ENCODE assay signal across 23 cellular contexts in the genomic region with DNA sequence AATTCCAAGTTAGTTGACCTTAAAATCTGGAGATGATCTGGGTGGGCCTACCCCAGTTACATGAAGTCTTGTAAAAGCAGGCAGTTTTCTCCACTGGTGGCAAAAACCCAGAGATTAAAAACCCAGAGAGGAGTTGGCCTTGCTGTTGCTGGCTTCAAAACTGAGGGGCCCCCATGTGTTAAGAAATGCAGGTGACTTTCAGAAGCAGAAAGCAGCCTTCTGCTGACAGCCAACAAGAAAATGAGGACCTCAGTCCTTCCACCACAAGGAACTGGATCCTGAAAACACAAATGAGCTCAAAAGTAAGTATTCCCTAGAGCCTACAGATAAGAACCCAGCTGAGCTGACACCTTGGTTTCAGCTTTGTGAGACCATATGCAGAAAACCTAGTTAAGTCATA.
"Had no signal": no experiment of that assay in that cellular context is flagged by ENCODE, and none has a peak within 500 bp of the region (broad histone marks: within the 10 kb centered on the region; RNA-seq: fewer than 3 reads in every experiment).

No MANE protein-coding gene starts in this region.

- H3K4me3 ChIP-seq: colonic mucosa, esophagus squamous epithelium, gastrocnemius medialis, heart right ventricle, left lung, lower lobe of right lung had no signal

- H3K27me3 ChIP-seq: colonic mucosa, esophagus squamous epithelium, gastrocnemius medialis, heart right ventricle, left lung had no signal

- DNase-seq: colonic mucosa; cortex of kidney; effector CD8-positive, alpha-beta T cell; effector memory CD8-positive, alpha-beta T cell; endodermal cell; erythroblast; esophagus squamous epithelium; foreskin fibroblast; foreskin melanocyte; gastrocnemius medialis; glutamatergic neuron; head of caudate nucleus; heart right ventricle; hippocampal formation; left cardiac atrium; left lung; left ventricle myocardium superior; lower lobe of right lung; mesenchymal stem cell; midbrain; naive thymus-derived CD4-positive, alpha-beta T cell had no signal

- H3K27ac ChIP-seq: colonic mucosa, epithelial cell of prostate, esophagus squamous epithelium, gastrocnemius medialis, heart right ventricle, left lung, lower lobe of right lung had no signal

- H3K4me1 ChIP-seq: colonic mucosa, esophagus squamous epithelium, gastrocnemius medialis, heart right ventricle, left lung, lower lobe of right lung had no signal

- H3K36me3 ChIP-seq: colonic mucosa, esophagus squamous epithelium, gastrocnemius medialis, heart right ventricle, left lung, lower lobe of right lung had no signal

- ATAC-seq: effector memory CD8-positive, alpha-beta T cell; esophagus mucosa; gastrocnemius medialis; heart right ventricle; left cardiac atrium; left lung; left ventricle myocardium superior; lower lobe of right lung; naive thymus-derived CD4-positive, alpha-beta T cell had no signal

- H3K9me3 ChIP-seq: colonic mucosa, esophagus squamous epithelium, gastrocnemius medialis, heart right ventricle, left lung, lower lobe of right lung had no signal
